Comparison of ENCODE assay signal across 1 cellular context in genomic region chr11:20097319-20098221, GRCh38.
TF ChIP-seq lines count a peak whose summit lies in the region.

No MANE protein-coding gene starts in this region.

TF ChIP-seq in K562, 482 proteins besides CTCF, POLR2A, EP300 and RAD21 (continued from another document and continues in another):
- TF ChIP-seq ZNF318 (IDR thresholded peaks at IDR 0.05; ENCODE audit: borderline replicate concordance in 1 of 2, low read depth in 1 of 2) (no peak), E2F4 (CRISPR knock-in tag; IDR thresholded peaks at IDR 0.05; ENCODE audit: low read depth) (no peak), MBD1 (CRISPR knock-in tag; IDR thresholded peaks at IDR 0.05) (no peak), PREB (CRISPR knock-in tag; IDR thresholded peaks at IDR 0.05) (no peak), GABPB2 (CRISPR knock-in tag; conservative IDR thresholded peaks at IDR 0.05) (no peak), ZSCAN32 (CRISPR knock-in tag; IDR thresholded peaks at IDR 0.05) (no peak), PML (IDR thresholded peaks at IDR 0.05; ENCODE audit: low read length) (no peak), ZNF77 (CRISPR knock-in tag; IDR thresholded peaks at IDR 0.05) (no peak), ZNF75A (CRISPR knock-in tag; IDR thresholded peaks at IDR 0.05) (no peak), FOXP1 (CRISPR knock-in tag; IDR thresholded peaks at IDR 0.05) (no peak), CHD4 (IDR thresholded peaks at IDR 0.05; ENCODE audit: insufficient read depth, insufficient replicate concordance, low read depth, low read length, poor library complexity, severe bottlenecking) (no peak), MLX (CRISPR knock-in tag; conservative IDR thresholded peaks at IDR 0.05) (no peak), NFIX (CRISPR knock-in tag; IDR thresholded peaks at IDR 0.05; ENCODE audit: low read depth) (no peak), BACH1 (tag; IDR thresholded peaks at IDR 0.05) (no peak), TCF7L2 (IDR thresholded peaks at IDR 0.05; ENCODE audit: low read depth, low read length) (no peak), MCM3 (IDR thresholded peaks at IDR 0.05) (no peak), CREB5 (CRISPR knock-in tag; IDR thresholded peaks at IDR 0.05) (no peak), DACH1 (IDR thresholded peaks at IDR 0.05; ENCODE audit: partially characterized antibody) (no peak), ERF (CRISPR knock-in tag; IDR thresholded peaks at IDR 0.05) (no peak), HDAC6 (IDR thresholded peaks at IDR 0.05; ENCODE audit: low read depth, low read length) (no peak), ZNF217 (CRISPR knock-in tag; IDR thresholded peaks at IDR 0.05) (no peak), ARNT (IDR thresholded peaks at IDR 0.05) (no peak), SMAD1 (IDR thresholded peaks at IDR 0.05; ENCODE audit: low read depth, low read length, partially characterized antibody) (no peak), SREBF2 (CRISPR knock-in tag; IDR thresholded peaks at IDR 0.05) (no peak), ELF4 (CRISPR knock-in tag; IDR thresholded peaks at IDR 0.05) (no peak), CREB3L1 (IDR thresholded peaks at IDR 0.05; ENCODE audit: borderline replicate concordance, low read depth) (no peak), FOXK2 (conservative IDR thresholded peaks at IDR 0.05 in 1 of 2, IDR thresholded peaks at IDR 0.05 in 1 of 2; ENCODE audit: low read depth in 2 of 2) (no peak), PKNOX1 (IDR thresholded peaks at IDR 0.05) (peak; percentile 82), CLOCK (CRISPR knock-in tag; IDR thresholded peaks at IDR 0.05; ENCODE audit: borderline replicate concordance) (no peak), IRF2 (CRISPR knock-in tag; IDR thresholded peaks at IDR 0.05) (no peak), FOXM1 (IDR thresholded peaks at IDR 0.05; ENCODE audit: low read depth) (no peak), FOXM1 (CRISPR knock-in tag; IDR thresholded peaks at IDR 0.05; ENCODE audit: low read depth) (no peak), SMARCE1 (IDR thresholded peaks at IDR 0.05) (peak; percentile 63), ZNF354B (CRISPR knock-in tag; IDR thresholded peaks at IDR 0.05) (no peak), TBL1XR1 (IDR thresholded peaks at IDR 0.05; ENCODE audit: low read length in 2 of 2) (peak in 1 of 2 experiments; percentile 34; a peak in 1 of 4 replicates), MCM5 (IDR thresholded peaks at IDR 0.05; ENCODE audit: low read depth) (no peak), XRCC3 (IDR thresholded peaks at IDR 0.05) (no peak), ETV1 (tag; conservative IDR thresholded peaks at IDR 0.05; ENCODE audit: low read depth) (no peak), ESRRB (CRISPR knock-in tag; IDR thresholded peaks at IDR 0.05; ENCODE audit: borderline replicate concordance) (no peak), DPF2 (IDR thresholded peaks at IDR 0.05) (peak; percentile 62), HNRNPK (IDR thresholded peaks at IDR 0.05; ENCODE audit: low read depth, low read length, poor library complexity, severe bottlenecking) (no peak), PRPF4 (IDR thresholded peaks at IDR 0.05; ENCODE audit: insufficient read depth, low read depth, low read length, poor library complexity, severe bottlenecking) (no peak), MTA3 (IDR thresholded peaks at IDR 0.05; ENCODE audit: borderline replicate concordance) (no peak), ZC3H4 (CRISPR knock-in tag; IDR thresholded peaks at IDR 0.05; ENCODE audit: borderline replicate concordance) (no peak), ZNF174 (CRISPR knock-in tag; IDR thresholded peaks at IDR 0.05) (no peak), MIER1 (IDR thresholded peaks at IDR 0.05; ENCODE audit: low read depth) (no peak)
